1 cellular context compared by ENCODE assay signal in the genomic region with DNA sequence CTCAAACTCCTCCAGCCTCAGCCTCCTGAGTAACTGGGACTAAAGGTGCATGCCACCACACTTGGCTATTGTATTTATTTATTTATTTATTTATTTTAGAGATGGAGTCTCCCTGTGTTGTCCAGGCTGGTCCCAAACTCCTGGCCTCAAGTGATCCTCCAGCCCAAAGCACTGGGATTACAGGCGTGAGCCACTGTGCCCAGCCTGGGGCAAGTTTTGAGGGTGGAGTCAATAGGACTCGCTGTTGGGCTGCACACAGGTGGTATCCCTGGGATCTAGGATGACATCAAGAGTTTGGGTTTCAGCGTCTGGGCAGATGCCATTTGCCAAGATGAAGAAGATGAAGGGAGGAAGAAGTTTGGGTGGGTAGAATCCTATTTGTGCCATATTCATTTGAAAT.
TF ChIP-seq lines count a peak whose summit lies in the region.

No MANE protein-coding gene starts in this region.

TF ChIP-seq in H1, 55 proteins besides CTCF, POLR2A, EP300 and RAD21:
- TF ChIP-seq POLR2AphosphoS5 (IDR thresholded peaks at IDR 0.05; ENCODE audit: low read depth, low read length): no peak
TF ChIP-seq in H1: peak in this region for 0.
